ENCODE assay signal across 33 cellular contexts in genomic region chr1:53906121-53906520, GRCh38. TPM values are rescaled to one million over a fixed set of nuclear protein-coding genes. Genes with fewer than 3 reads are reported as not detected.
"Had no signal": no experiment of that assay in that cellular context is flagged by ENCODE, and none has a peak within 500 bp of the region (broad histone marks: within the 10 kb centered on the region; RNA-seq: fewer than 3 reads in every experiment).

No MANE protein-coding gene starts in this region.

- H3K4me2 ChIP-seq: SK-N-SH had no signal

- H3K4me3 ChIP-seq: MG63, Peyer's patch, SJSA1 had no signal

- H3K9me3 ChIP-seq: MG63, Peyer's patch, SJSA1, SK-N-SH had no signal

- H3K9ac ChIP-seq: SK-N-SH had no signal

- H3K27me3 ChIP-seq: MG63, Peyer's patch, SJSA1 had no signal

- H3K27ac ChIP-seq: Peyer's patch, SJSA1 had no signal

- H3K4me1 ChIP-seq: Peyer's patch, SJSA1 had no signal

- DNase-seq: Kasumi-1, KG1, MG63, NCI-H1048, NCI-H1092 treated with DMSO at 0.1 percent for 48 hours, NCI-H1105 treated with DMSO at 0.1 percent for 48 hours, NCI-H1417, NCI-H1436, NCI-H146, NCI-H1694, NCI-H187, NCI-H1930, NCI-H2029 treated with DMSO at 0.1 percent for 48 hours, NCI-H2081 treated with DMSO at 0.1 percent for 48 hours, NCI-H2107, NCI-H2171, NCI-H226, NCI-H446 treated with DMSO at 0.1 percent for 48 hours, NCI-H510A, NCI-H524, NCI-H526, NCI-H69, NCI-H748 treated with DMSO at 0.1 percent for 48 hours, NCI-H82, Peyer's patch, Right ventricle myocardium superior, RPMI8226, SHP77 treated with DMSO at 0.1 percent for 48 hours, SK-N-SH, SW 1271 had no signal

- H3K36me3 ChIP-seq: MG63, Peyer's patch, SJSA1 had no signal

RNA-seq across cellular contexts. Expression of gene DIO1, which starts 12.1 kb away (rescaled TPM):
- total RNA-seq: M059J, OCI-LY7, Peyer's patch, Right ventricle myocardium superior, SJSA1 had no signal
- polyA plus RNA-seq: SK-N-SH had no signal
